8 cellular contexts compared by ENCODE assay signal in the genomic region with DNA sequence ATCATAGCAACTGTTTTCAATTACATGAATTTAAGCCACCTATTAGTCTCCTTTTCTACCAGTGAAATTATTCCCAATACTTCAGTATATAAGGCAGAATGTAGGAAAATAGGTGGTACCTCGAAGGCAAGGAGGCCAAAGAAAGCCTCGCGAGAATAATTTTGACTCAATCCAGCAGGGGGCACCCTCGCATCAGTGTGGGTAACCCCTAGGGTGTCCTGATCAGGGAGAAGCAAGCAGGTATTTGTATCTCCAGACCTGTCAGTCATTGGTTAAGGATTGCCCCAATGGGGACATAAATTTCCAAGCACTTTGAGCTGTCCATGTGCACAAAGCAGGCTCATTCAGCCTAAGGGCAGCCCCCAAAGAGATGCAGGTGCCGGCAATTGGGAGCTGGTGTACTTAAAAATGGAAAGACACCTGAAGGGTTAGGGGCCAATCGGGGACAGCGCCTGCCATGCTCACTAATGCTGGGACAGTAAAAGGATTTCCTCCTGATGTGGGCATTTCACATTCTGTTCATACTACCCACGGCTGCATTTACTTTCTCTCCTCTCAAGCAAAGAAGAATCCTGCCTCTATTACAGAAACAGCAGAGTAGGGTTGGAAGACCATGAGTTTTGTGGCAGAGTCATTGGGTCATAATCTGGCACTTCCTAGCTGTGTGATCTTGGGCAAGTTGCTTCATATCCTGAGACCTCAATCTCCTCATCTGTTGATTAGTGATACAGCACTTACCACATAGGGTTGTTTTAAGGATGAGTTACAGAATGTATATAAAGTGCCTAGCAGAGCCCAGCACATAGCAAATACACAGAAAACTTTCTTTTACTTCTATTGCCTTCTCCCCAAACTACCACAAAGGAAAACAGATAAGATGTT.
DNase-seq lines count a peak whose midpoint lies in the region; ATAC-seq and TF ChIP-seq lines count a peak whose summit lies in the region.

No MANE protein-coding gene starts in this region.

- peaks cover 7% of the 10 kb centered on the region for H3K4me1 Mint-ChIP-seq in activated CD4-positive, alpha-beta T cell treated with anti-CD3 and anti-CD28 coated beads for 36 hours

- no peaks in the 10 kb centered on the region for H3K79me2 ChIP-seq in parathyroid adenoma

- no peak overlapping the region for H3K27ac ChIP-seq in parathyroid adenoma

- no peak overlapping the region for H3K4me3 Mint-ChIP-seq in activated CD4-positive, alpha-beta T cell treated with anti-CD3 and anti-CD28 coated beads for 36 hours

- no peaks in the 10 kb centered on the region for H3K9me3 ChIP-seq in parathyroid adenoma (ENCODE audit: control insufficient read depth, low read length)

- no peak overlapping the region for H3K9ac ChIP-seq in parathyroid adenoma

- H3K36me3 Mint-ChIP-seq in activated CD4-positive, alpha-beta T cell treated with anti-CD3 and anti-CD28 coated beads for 36 hours (ENCODE audit: low read depth) = no peaks in the 10 kb centered on the region

- no peak overlapping the region for H3K4me2 ChIP-seq in parathyroid adenoma (ENCODE audit: low read length)

- peak; percentile 38 for TF ChIP-seq CTCF in parathyroid adenoma (IDR thresholded peaks at IDR 0.05)

- no peak overlapping the region for H2AFZ ChIP-seq in parathyroid adenoma

- H3K4me3 ChIP-seq in parathyroid adenoma (ENCODE audit: low read depth, low read length) = no peak overlapping the region

- CTCF ChIA-PET in activated CD4-positive, alpha-beta T cell treated with anti-CD3 and anti-CD28 coated beads for 36 hours (lab: Charles Lee) = interaction anchor here (0.7 to 8.4 kb wide), 38 partner anchors 8 to 1380 kb away, joined by 3 to 137 read pairs (median 4); no protein-coding TSS in a partner anchor

- ATAC-seq in activated CD4-positive, alpha-beta T cell treated with anti-CD3 and anti-CD28 coated beads for 36 hours = peak; percentile 89

- POLR2A ChIA-PET in activated CD4-positive, alpha-beta T cell treated with anti-CD3 and anti-CD28 coated beads for 36 hours (lab: Charles Lee) = interaction anchor here (0.6 kb wide), 1 partner anchor 99 kb away, joined by 3 read pairs; no protein-coding TSS in a partner anchor

- H3K9me3 Mint-ChIP-seq in activated CD4-positive, alpha-beta T cell treated with anti-CD3 and anti-CD28 coated beads for 36 hours (ENCODE audit: low read depth) = peaks cover 4% of the 10 kb centered on the region

- no peaks in the 10 kb centered on the region for H3K36me3 ChIP-seq in parathyroid adenoma (ENCODE audit: control insufficient read depth, insufficient read depth, low read length)

- intact Hi-C loops in activated CD4-positive, alpha-beta T cell treated with anti-CD3 and anti-CD28 coated beads for 36 hours (cut with DNase I, micrococcal nuclease) = loop anchor here (1.0 to 5.0 kb wide), 7 partner anchors 36 to 620 kb away; no protein-coding TSS in a partner anchor

- H3K27ac Mint-ChIP-seq in activated CD4-positive, alpha-beta T cell treated with anti-CD3 and anti-CD28 coated beads for 36 hours = no peak overlapping the region

- H3K4me1 ChIP-seq in parathyroid adenoma = no peaks in the 10 kb centered on the region

- DNase-seq in NCI-H345 (lab: John Stamatoyannopoulos, UW) (peak; percentile 7), NCI-H345 treated with DMSO at 0.1 percent for 48 hours (lab: John Stamatoyannopoulos, UW; ENCODE audit: unreplicated experiment) (no peak), HK-2 (ENCODE audit: unreplicated experiment) (peak; percentile 8), SW 1271 (lab: John Stamatoyannopoulos, UW) (no peak), HCEC 1CT (no peak)
- DNase-seq in activated CD4-positive, alpha-beta T cell treated with anti-CD3 and anti-CD28 coated beads for 36 hours = peak; percentile 88
- DNase-seq in effector CD4-positive, alpha-beta T cell = peak; percentile 34

- H3K27me3 ChIP-seq in parathyroid adenoma (ENCODE audit: control insufficient read depth, insufficient read depth, low read length) = no peaks in the 10 kb centered on the region

- peaks cover 5% of the 10 kb centered on the region for H3K27me3 Mint-ChIP-seq in activated CD4-positive, alpha-beta T cell treated with anti-CD3 and anti-CD28 coated beads for 36 hours

Comparison
In these comparisons a context has a peak if more than half of its experiments do, and no peak if none do; other contexts are left out.
1. DNase-seq: peak in NCI-H345 (single experiment), HK-2 (single experiment), activated CD4-positive, alpha-beta T cell treated with anti-CD3 and anti-CD28 coated beads for 36 hours (single experiment) and effector CD4-positive, alpha-beta T cell (single experiment); none in NCI-H345 treated with DMSO at 0.1 percent for 48 hours (single experiment), SW 1271 (0 of 2) and HCEC 1CT (single experiment).